In the genomic region with DNA sequence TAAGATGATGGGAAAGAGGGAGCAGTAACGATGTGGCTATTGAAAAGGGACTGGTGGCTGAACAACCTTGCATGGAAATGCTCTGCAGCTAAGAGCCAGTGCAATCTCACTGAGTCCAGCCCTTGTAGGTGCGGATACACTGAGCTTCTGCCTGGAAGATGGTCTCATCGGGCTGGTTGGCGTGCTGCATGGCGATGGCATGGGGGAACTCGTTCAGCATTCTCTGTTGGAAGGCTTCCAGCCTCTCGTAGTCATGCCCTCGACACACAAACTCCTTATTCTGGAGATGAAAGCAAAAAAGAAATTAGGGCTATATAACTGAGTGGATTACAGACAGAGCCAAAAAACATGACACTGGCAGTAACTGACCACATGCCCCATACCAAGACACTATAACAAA, we compare ENCODE assay signal across 17 cellular contexts.
A peak's percentile ranks its signal among the peaks of the same experiment; 100 is the strongest.
DNase-seq lines count a peak whose midpoint lies in the region; ATAC-seq and TF ChIP-seq lines count a peak whose summit lies in the region.
"Had no signal": no experiment of that assay in that cellular context is flagged by ENCODE, and none has a peak within 500 bp of the region (broad histone marks: within the 10 kb centered on the region; RNA-seq: fewer than 3 reads in every experiment).

No MANE protein-coding gene starts in this region.

- H4K8ac ChIP-seq in trophoblast cell (ENCODE audit: low read depth, low read length) = no peak overlapping the region

- H3K18ac ChIP-seq in trophoblast cell (ENCODE audit: low read length) = no peak overlapping the region

- no peaks in the 10 kb centered on the region for H3K79me1 ChIP-seq in trophoblast cell (ENCODE audit: low read length)

- H2AK5ac ChIP-seq in trophoblast cell (ENCODE audit: low read length) = no peak overlapping the region

- H3K36me3 ChIP-seq in trophoblast cell (ENCODE audit: control insufficient read depth in 1 of 2, insufficient read depth in 2 of 2, low read length in 2 of 2) = peaks cover 3 to 7% of the 10 kb centered on the region in 2 experiments
- H3K36me3 ChIP-seq: HAP-1 had no signal

- H3K4me2 ChIP-seq in trophoblast cell (ENCODE audit: low read length) = no peak overlapping the region

- WGBS in trophoblast cell (ENCODE audit: extremely low coverage, insufficient coverage, insufficient read length) = no CpG with 5 or more reads among the region's 8 CpGs

- DNase-seq in DMS79 (lab: John Stamatoyannopoulos, UW) = peak; percentile 37
- DNase-seq in dorsolateral prefrontal cortex = no peak
- DNase-seq in trophoblast cell = no peak
- DNase-seq in NCI-H1092 treated with DMSO at 0.1 percent for 48 hours (lab: John Stamatoyannopoulos, UW) = no peak
- DNase-seq in NCI-H69 (lab: John Stamatoyannopoulos, UW) = no peak
- DNase-seq in NCI-H1436 (lab: John Stamatoyannopoulos, UW) = no peak
- DNase-seq: ACHN; Caco-2; CD4-positive, alpha-beta T cell; GF-D8; GM23248; KBM-7 had no signal

- no peaks in the 10 kb centered on the region for H3K4me1 ChIP-seq in trophoblast cell (ENCODE audit: control insufficient read depth in 1 of 2, insufficient read depth in 2 of 2, low read length in 2 of 2)
- H3K4me1 ChIP-seq: HAP-1 had no signal

- no peaks in the 10 kb centered on the region for H3K79me2 ChIP-seq in trophoblast cell (ENCODE audit: control insufficient read depth, insufficient read depth, low read length, poor library complexity)

- H2BK5ac ChIP-seq in trophoblast cell (ENCODE audit: low read depth, low read length, poor library complexity) = no peak overlapping the region

- no peak overlapping the region for H2BK120ac ChIP-seq in trophoblast cell (ENCODE audit: insufficient read depth, low read length, poor library complexity)

- H3K23ac ChIP-seq in trophoblast cell (ENCODE audit: low read length) = peak overlapping the region; percentile 98

- H3K4me3 ChIP-seq in dorsolateral prefrontal cortex (peak overlapping the region in 2 of 59 donors; percentile 10 to 17), trophoblast cell (ENCODE audit: low read depth, low read length) (peak overlapping the region; percentile 47)
- H3K4me3 ChIP-seq: GM23248, HAP-1 had no signal

- no peak overlapping the region for H2BK12ac ChIP-seq in trophoblast cell (ENCODE audit: low read length)

- no peak overlapping the region for H2AFZ ChIP-seq in trophoblast cell (ENCODE audit: insufficient read depth, low read length, poor library complexity)
- H2AFZ ChIP-seq: GM23248 had no signal

- H3K9ac ChIP-seq in trophoblast cell (ENCODE audit: low read length) = peak overlapping the region; percentile 13
- H3K9ac ChIP-seq: GM23248 had no signal

- H4K12ac ChIP-seq in trophoblast cell (ENCODE audit: low read depth, low read length) = no peak overlapping the region

- no peak overlapping the region for H3K14ac ChIP-seq in trophoblast cell (ENCODE audit: low read length)

- intact Hi-C loops in dorsolateral prefrontal cortex (cut with DNase I) = no loop called here

- no peaks in the 10 kb centered on the region for H3K9me3 ChIP-seq in trophoblast cell (ENCODE audit: insufficient read depth, low read depth, low read length)
- H3K9me3 ChIP-seq: Caco-2, HAP-1 had no signal

- no peak overlapping the region for H3K4ac ChIP-seq in trophoblast cell (ENCODE audit: low read depth, low read length)

- H3K27ac ChIP-seq in VCaP (peak overlapping the region; percentile 71), dorsolateral prefrontal cortex (peak overlapping the region in 52 of 59 donors; percentile 1 to 97 (median 62)), trophoblast cell (ENCODE audit: low read depth, low read length) (no peak overlapping the region)
- H3K27ac ChIP-seq: C4-2B, GM23248 had no signal

- no peak overlapping the region for H4K91ac ChIP-seq in trophoblast cell (ENCODE audit: low read depth, low read length)

- H3K27me3 ChIP-seq in dorsolateral prefrontal cortex = no peaks in the 10 kb centered on the region
- no peaks in the 10 kb centered on the region for H3K27me3 ChIP-seq in trophoblast cell (ENCODE audit: insufficient read depth, low read length)

- TF ChIP-seq CTCF in VCaP (conservative IDR thresholded peaks at IDR 0.05) (no peak), dorsolateral prefrontal cortex (IDR thresholded peaks at IDR 0.05 in 54 of 56, conservative IDR thresholded peaks at IDR 0.05 in 2 of 56; ENCODE audit: low read depth in 1 of 56, partially characterized antibody in 56 of 56) (no peak)

- ATAC-seq in HG02981 (IDR thresholded peaks at IDR 0.05; ENCODE audit: unreplicated experiment) = no peak
- ATAC-seq: HepG2 had no signal
